In the genomic region with DNA sequence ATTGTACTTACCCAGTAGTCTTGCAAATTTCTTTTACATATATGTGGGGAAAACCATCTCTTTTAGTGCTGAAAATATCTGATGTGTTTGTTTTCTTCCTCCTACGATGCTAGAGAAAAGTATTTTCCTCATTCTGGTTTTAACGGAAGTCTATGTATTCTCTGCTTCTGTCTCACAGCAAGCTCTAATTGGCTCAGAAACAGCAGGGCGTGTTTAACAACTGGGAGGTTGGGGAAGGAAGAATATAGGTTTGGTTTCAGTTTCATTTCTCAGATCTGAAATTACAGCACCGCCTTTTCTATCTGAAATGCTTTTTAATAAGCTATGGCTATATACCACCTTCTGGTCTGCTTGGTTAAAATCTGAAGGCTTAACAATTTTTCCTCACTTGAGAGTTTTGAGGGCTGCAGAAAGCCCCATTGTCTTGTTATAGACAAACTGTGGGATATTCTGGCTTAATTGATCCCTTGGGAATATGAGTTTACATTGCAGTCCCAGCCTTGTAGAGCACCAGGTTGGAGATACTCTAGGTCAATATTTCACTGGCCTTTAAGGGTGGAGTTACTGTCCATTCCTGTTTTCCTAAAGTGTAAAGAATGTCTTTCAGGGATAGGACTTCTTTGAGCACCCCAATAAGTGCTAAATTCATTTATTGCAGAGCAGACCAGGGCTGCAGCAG, we compare ENCODE assay signal across 8 cellular contexts. TPM values are rescaled to one million over a fixed set of nuclear protein-coding genes. Genes with fewer than 3 reads are reported as not detected.
DNase-seq lines count a peak whose midpoint lies in the region; ATAC-seq and TF ChIP-seq lines count a peak whose summit lies in the region.

Gene SAMD9, minus strand, starts transcription at position 128 of the 679 bp plus-strand sequence. CDS start 11,882 bp downstream, outside the sequence.

- peak within 1 kb of the TSS; percentile 52 for H3K9ac ChIP-seq in mucosa of stomach (ENCODE audit: low read length)

- H3K36me3 ChIP-seq in mucosa of stomach (ENCODE audit: control insufficient read depth, insufficient read depth, low read length): no peaks in the 10 kb centered on the region

- peaks cover 37% of the 10 kb centered on the region for H3K4me1 Mint-ChIP-seq in CD14-positive monocyte
- H3K4me1 Mint-ChIP-seq in stimulated activated naive CD8-positive, alpha-beta T cell treated with anti-CD3 and anti-CD28 coated beads, Interleukin-15, Interleukin-2, amounts not matched to agents 100 ng/mL and 50 ng/mL, for 24 hours (ENCODE audit: low read depth): peaks cover 51% of the 10 kb centered on the region

- peaks cover 27 to 28% of the 10 kb centered on the region in 2 donors for H3K36me3 Mint-ChIP-seq in CD14-positive monocyte
- H3K36me3 Mint-ChIP-seq in stimulated activated naive CD8-positive, alpha-beta T cell treated with anti-CD3 and anti-CD28 coated beads, Interleukin-15, Interleukin-2, amounts not matched to agents 100 ng/mL and 50 ng/mL, for 24 hours (ENCODE audit: low read depth): peaks cover 28% of the 10 kb centered on the region

- no peaks in the 10 kb centered on the region for H3K9me3 ChIP-seq in mucosa of stomach (ENCODE audit: control insufficient read depth, low read length)

- no peak for TF ChIP-seq CTCF in CD14-positive monocyte (IDR thresholded peaks at IDR 0.05)

- intact Hi-C loops in CD14-positive monocyte (cut with micrococcal nuclease): no loop called here

- H3K27ac Mint-ChIP-seq in CD14-positive monocyte: peak within 1 kb of the TSS; percentile 80 to 91 (median 88)
- peak within 1 kb of the TSS; percentile 78 for H3K27ac Mint-ChIP-seq in stimulated activated naive CD8-positive, alpha-beta T cell treated with anti-CD3 and anti-CD28 coated beads, Interleukin-15, Interleukin-2, amounts not matched to agents 100 ng/mL and 50 ng/mL, for 24 hours

- DNase-seq in CD14-positive monocyte (ENCODE audit: low spot score): peak; percentile 69
- DNase-seq in NCI-H345 treated with DMSO at 0.1 percent for 48 hours (lab: John Stamatoyannopoulos, UW; ENCODE audit: unreplicated experiment): peak; percentile 68
- peak; percentile 12 to 17 for DNase-seq in activated CD4-positive, alpha-beta T cell treated with anti-CD3 and anti-CD28 coated beads for 24 hours (ENCODE audit: low read depth in 2 of 2)
- peak; percentile 54 for DNase-seq in effector CD4-positive, alpha-beta T cell

- peaks cover 18% of the 10 kb centered on the region for H3K4me1 ChIP-seq in mucosa of stomach (ENCODE audit: control insufficient read depth, insufficient read depth, low read length)

- H3K4me3 Mint-ChIP-seq in CD14-positive monocyte: peak within 1 kb of the TSS; percentile 64 to 93
- peak within 1 kb of the TSS; percentile 80 for H3K4me3 Mint-ChIP-seq in stimulated activated naive CD8-positive, alpha-beta T cell treated with anti-CD3 and anti-CD28 coated beads, Interleukin-15, Interleukin-2, amounts not matched to agents 100 ng/mL and 50 ng/mL, for 24 hours

- H3K27me3 Mint-ChIP-seq in CD14-positive monocyte (ENCODE audit: low read depth in 3 of 3): peaks cover 0 to 3% (median 0%) of the 10 kb centered on the region in 3 donors
- H3K27me3 Mint-ChIP-seq in stimulated activated naive CD8-positive, alpha-beta T cell treated with anti-CD3 and anti-CD28 coated beads, Interleukin-15, Interleukin-2, amounts not matched to agents 100 ng/mL and 50 ng/mL, for 24 hours: no peaks in the 10 kb centered on the region

- ATAC-seq in GM19328 (IDR thresholded peaks at IDR 0.05; ENCODE audit: unreplicated experiment) (peak; percentile 99), HG03378 (IDR thresholded peaks at IDR 0.05; ENCODE audit: unreplicated experiment) (peak; percentile 100)

- H3K9me3 Mint-ChIP-seq in CD14-positive monocyte: peaks cover 7 to 34% (median 18%) of the 10 kb centered on the region in 7 donors
- H3K9me3 Mint-ChIP-seq in stimulated activated naive CD8-positive, alpha-beta T cell treated with anti-CD3 and anti-CD28 coated beads, Interleukin-15, Interleukin-2, amounts not matched to agents 100 ng/mL and 50 ng/mL, for 24 hours: peaks cover 16% of the 10 kb centered on the region

- peak within 1 kb of the TSS; percentile 1 for H3K4me3 ChIP-seq in mucosa of stomach (ENCODE audit: low read length)

- no peaks in the 10 kb centered on the region for H3K27me3 ChIP-seq in mucosa of stomach (ENCODE audit: control insufficient read depth, insufficient read depth, low read length)

RNA-seq across cellular contexts. Expression of gene SAMD9, which starts in this region (rescaled TPM):
- polyA plus RNA-seq in CD14-positive monocyte: 10 to 100 TPM in 1 of 2 donors, 1 to 10 TPM in 1; 7.2 to 14.7 TPM

Comparison
In these comparisons a context has a peak if more than half of its experiments do, and no peak if none do; other contexts are left out.
1. Peak in every context shown above with its lines: DNase-seq, ATAC-seq and H3K4me3 ChIP-seq.
2. DNase-seq: peak in every context shown above with its lines; median percentile 69 in CD14-positive monocyte; 68 in NCI-H345 treated with DMSO at 0.1 percent for 48 hours; 54 in effector CD4-positive, alpha-beta T cell; 14 in activated CD4-positive, alpha-beta T cell treated with anti-CD3 and anti-CD28 coated beads for 24 hours.